8 cellular contexts compared by ENCODE assay signal in the genomic region with DNA sequence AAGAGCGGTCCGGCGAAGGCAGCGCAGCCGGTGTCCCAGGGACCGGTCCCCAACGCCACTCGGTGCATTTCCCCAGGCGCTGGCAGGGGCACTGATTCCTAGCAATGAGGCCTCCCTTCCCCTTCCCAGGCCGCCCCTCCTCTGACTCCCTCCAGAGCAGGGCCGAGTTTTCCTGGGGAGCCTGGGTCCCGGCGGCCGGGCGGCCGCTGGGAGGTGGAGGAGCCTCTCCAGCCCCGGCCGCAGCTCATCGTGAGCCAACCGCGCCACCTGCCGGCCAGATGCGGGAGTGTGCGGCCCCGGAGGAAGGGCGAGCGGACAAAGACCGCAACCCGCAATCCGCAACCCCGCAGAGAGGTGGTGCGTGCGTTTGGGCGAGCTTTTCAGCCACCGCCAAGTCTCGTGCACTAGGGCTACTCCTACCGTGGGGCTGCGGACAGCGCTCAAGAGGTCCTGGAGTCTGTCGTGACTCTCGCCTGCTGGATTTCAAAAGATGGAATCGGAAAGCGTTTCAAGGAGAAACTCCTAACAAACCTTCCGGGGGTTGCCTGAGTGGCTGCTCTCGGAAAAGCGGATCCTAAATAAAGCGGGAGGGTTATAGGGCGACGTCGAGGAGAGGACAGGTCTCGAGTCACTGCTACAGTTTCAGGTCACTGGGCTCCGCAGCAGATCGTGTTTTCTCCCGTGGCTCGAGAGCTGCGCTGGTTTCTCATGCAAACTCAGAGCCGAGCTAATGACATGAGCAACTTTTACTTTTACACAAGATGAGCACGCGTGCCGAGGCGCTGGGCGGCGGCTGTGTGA. TPM values are rescaled to one million over a fixed set of nuclear protein-coding genes. Genes with fewer than 3 reads are reported as not detected.
DNase-seq lines count a peak whose midpoint lies in the region; ATAC-seq, FAIRE-seq and TF ChIP-seq lines count a peak whose summit lies in the region.

No MANE protein-coding gene starts in this region.

- TF ChIP-seq POLR2A in HepG2 (IDR thresholded peaks at IDR 0.05; ENCODE audit: insufficient read depth in 1 of 2, low read depth in 2 of 2, low read length in 2 of 2), result no peak

- H3K4me1 Mint-ChIP-seq in activated CD4-positive, alpha-beta T cell treated with anti-CD3 and anti-CD28 coated beads, Interleukin-2, amount 10 ng/mL, durations not matched to agents 24 days and 14 days, result peaks cover 28% of the 10 kb centered on the region

- peak; percentile 98 for TF ChIP-seq RAD21 in HepG2 (CRISPR knock-in tag; IDR thresholded peaks at IDR 0.05)

- peaks cover 5% of the 10 kb centered on the region for H3K36me3 Mint-ChIP-seq in activated CD4-positive, alpha-beta T cell treated with anti-CD3 and anti-CD28 coated beads, Interleukin-2, amount 10 ng/mL, durations not matched to agents 24 days and 14 days (ENCODE audit: low read depth)

- WGBS in HepG2 (ENCODE audit: low lambda C conversion rate), result 18% methylated on average over 42 of the region's 63 CpGs

- in situ Hi-C loops in HepG2 (cut with HindIII; ENCODE audit: extremely low pct_ligation_motif_present, low pct_unique_long_range_greater_than_20kb), result loop anchor here (5.0 to 25.0 kb wide), 3 partner anchors 886 to 1836 kb away; no protein-coding TSS in a partner anchor

- no peaks in the 10 kb centered on the region for H3K36me3 ChIP-seq in HepG2 (replicated peaks in 1 of 2; ENCODE audit: control insufficient read depth in 1 of 2, insufficient read depth in 2 of 2, low read length in 2 of 2)

- no peaks in the 10 kb centered on the region for H3K9me3 ChIP-seq in HepG2 (ENCODE audit: low read length)

- peak overlapping the region; percentile 4 for H2AFZ ChIP-seq in HepG2 (ENCODE audit: low read length)

- intact Hi-C loops in activated CD4-positive, alpha-beta T cell treated with anti-CD3 and anti-CD28 coated beads, Interleukin-2, amount 10 ng/mL, durations not matched to agents 24 days and 14 days (cut with micrococcal nuclease), result loop anchor here (1.0 to 10.0 kb wide), 6 partner anchors 71 to 1839 kb away; no protein-coding TSS in a partner anchor
- intact Hi-C loops in HepG2 (cut with micrococcal nuclease; ENCODE audit: unreplicated experiment), result loop anchor here (1.0 kb wide), 2 partner anchors 886 to 1837 kb away; no protein-coding TSS in a partner anchor

- H3K4me3 Mint-ChIP-seq in activated CD4-positive, alpha-beta T cell treated with anti-CD3 and anti-CD28 coated beads, Interleukin-2, amount 10 ng/mL, durations not matched to agents 24 days and 14 days, result peak overlapping the region; percentile 86

- peaks cover 4 to 45% of the 10 kb centered on the region in 2 experiments; a peak in 4 of 5 replicates for H3K27me3 ChIP-seq in HepG2 (ENCODE audit: control insufficient read depth in 1 of 2, insufficient read depth in 2 of 2, low read length in 2 of 2)

- ATAC-seq in GM19025 (IDR thresholded peaks at IDR 0.05; ENCODE audit: low read depth, unreplicated experiment) (peak; percentile 44), HG03196 (IDR thresholded peaks at IDR 0.05; ENCODE audit: unreplicated experiment) (peak; percentile 66), HepG2 (peak; percentile 97)

- peak overlapping the region; percentile 29 for H3K27ac Mint-ChIP-seq in activated CD4-positive, alpha-beta T cell treated with anti-CD3 and anti-CD28 coated beads, Interleukin-2, amount 10 ng/mL, durations not matched to agents 24 days and 14 days

- CTCF ChIA-PET in HepG2 (lab: Yijun Ruan, JAX; ENCODE audit: low intra/inter-chr PET ratio, low total read pairs), result interaction anchor here (1.8 to 2.5 kb wide), 2 partner anchors 887 to 1837 kb away, joined by 13 to 33 read pairs; no protein-coding TSS in a partner anchor

- no TSS peak for BruUV-seq in HepG2 (replicated peaks; lab: Mats Ljungman, UMichigan)

- no peak for TF ChIP-seq EP300 in HepG2 (IDR thresholded peaks at IDR 0.05; ENCODE audit: low read depth in 2 of 2, low read length in 2 of 2)
- no peak for TF ChIP-seq EP300 in HepG2 (CRISPR knock-in tag; IDR thresholded peaks at IDR 0.05; ENCODE audit: borderline replicate concordance)

- H4K20me1 ChIP-seq in HepG2 (ENCODE audit: insufficient read depth, low read length), result no peaks in the 10 kb centered on the region

- peak overlapping the region; percentile 87 for H3K4me2 ChIP-seq in HepG2 (ENCODE audit: low read depth, low read length)

- TF ChIP-seq CTCF in HepG2 (CRISPR knock-in tag; IDR thresholded peaks at IDR 0.05), result peak; percentile 100

- no peak overlapping the region for H3K27ac ChIP-seq in HepG2 (ENCODE audit: extremely low read length, insufficient read depth, low read length)

- DNase-seq in AG20443 (ENCODE audit: low spot score), result peak; percentile 92
- DNase-seq in NCI-H446 (lab: John Stamatoyannopoulos, UW), result peak; percentile 27 to 86
- DNase-seq in activated CD4-positive, alpha-beta T cell treated with anti-CD3 and anti-CD28 coated beads, Interleukin-2, amount 10 ng/mL, durations not matched to agents 24 days and 14 days, result peak; percentile 95
- DNase-seq in dedifferentiated amniotic fluid mesenchymal stem cell (ENCODE audit: extremely low spot score), result peak; percentile 78
- peak; percentile 36 for DNase-seq in HepG2 (ENCODE audit: low spot score)
- DNase-seq in stimulated activated CD4-positive, alpha-beta T cell treated with anti-CD3 and anti-CD28 coated beads, Interleukin-2, amount 100 ng/mL, for 48 hours, result peak; percentile 81 to 83

- no peaks in the 10 kb centered on the region for H3K9me3 Mint-ChIP-seq in activated CD4-positive, alpha-beta T cell treated with anti-CD3 and anti-CD28 coated beads, Interleukin-2, amount 10 ng/mL, durations not matched to agents 24 days and 14 days

- POLR2A ChIA-PET in HepG2 (lab: Yijun Ruan, JAX), result no interaction called here

- H3K79me2 ChIP-seq in HepG2 (ENCODE audit: insufficient read depth, low read length), result no peaks in the 10 kb centered on the region

- peaks cover 7% of the 10 kb centered on the region for H3K4me1 ChIP-seq in HepG2 (ENCODE audit: insufficient read depth, low read length)

- peaks cover 62% of the 10 kb centered on the region for H3K27me3 Mint-ChIP-seq in activated CD4-positive, alpha-beta T cell treated with anti-CD3 and anti-CD28 coated beads, Interleukin-2, amount 10 ng/mL, durations not matched to agents 24 days and 14 days

- no peak for FAIRE-seq in HepG2 (lab: Jason Lieb, UNC)

- H3K4me3 ChIP-seq in HepG2 (replicated peaks in 1 of 3; ENCODE audit: insufficient read depth in 1 of 3, low read depth in 2 of 3, low read length in 3 of 3), result peak overlapping the region; percentile 2 to 68 (median 37); a peak in 3 of 6 replicates

- 0 out of 2 replicates have a peak overlapping the region, but pooled peaks have one; percentile 23 for H3K9ac ChIP-seq in HepG2 (ENCODE audit: insufficient read depth, low read depth, low read length)

TF ChIP-seq in HepG2, 621 proteins besides CTCF, POLR2A, EP300 and RAD21 (continues in another document):
- TF ChIP-seq, protein P1, sequence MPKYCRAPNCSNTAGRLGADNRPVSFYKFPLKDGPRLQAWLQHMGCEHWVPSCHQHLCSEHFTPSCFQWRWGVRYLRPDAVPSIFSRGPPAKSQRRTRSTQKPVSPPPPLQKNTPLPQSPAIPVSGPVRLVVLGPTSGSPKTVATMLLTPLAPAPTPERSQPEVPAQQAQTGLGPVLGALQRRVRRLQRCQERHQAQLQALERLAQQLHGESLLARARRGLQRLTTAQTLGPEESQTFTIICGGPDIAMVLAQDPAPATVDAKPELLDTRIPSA (CRISPR knock-in tag; IDR thresholded peaks at IDR 0.05; ENCODE audit: borderline replicate concordance), result 0 out of 2 replicates have a peak, but pooled peaks have one; percentile 40
- TF ChIP-seq PHF20 (CRISPR knock-in tag; IDR thresholded peaks at IDR 0.05), result no peak
- no peak for TF ChIP-seq RFXAP (CRISPR knock-in tag; IDR thresholded peaks at IDR 0.05; ENCODE audit: borderline replicate concordance)
- TF ChIP-seq ZNF207 (IDR thresholded peaks at IDR 0.05; ENCODE audit: borderline replicate concordance), result no peak
- 0 out of 2 replicates have a peak, but pooled peaks have one; percentile 24 for TF ChIP-seq SPEN (CRISPR knock-in tag; IDR thresholded peaks at IDR 0.05; ENCODE audit: low read depth)

RNA-seq across cellular contexts. Expression of gene EPHA4, which starts 1.5 kb away (rescaled TPM):
- total RNA-seq in activated CD4-positive, alpha-beta T cell treated with anti-CD3 and anti-CD28 coated beads, Interleukin-2, amount 10 ng/mL, durations not matched to agents 24 days and 14 days, result 0.31 and 0.63 TPM in 2 replicates
- total RNA-seq in HepG2 (2016; rRNA removed; fragmentation: Illumina TruSeq; extraction: Trizol), result not detected in 2 replicates
- total RNA-seq in HepG2 (2016; cell fraction: cytosol; rRNA removed; fragmentation: Illumina TruSeq; extraction: Trizol; ENCODE audit: low read depth), result not detected in 2 replicates
- total RNA-seq in HepG2 (2016; cell fraction: insoluble cytoplasmic fraction; rRNA removed; fragmentation: Illumina TruSeq; extraction: Trizol), result not detected in 2 replicates
- total RNA-seq in HepG2 (2016; cell fraction: membrane; rRNA removed; fragmentation: Illumina TruSeq; extraction: Trizol), result not detected in 2 replicates
- not detected in 2 replicates for total RNA-seq in HepG2 (2016; cell fraction: nucleus; rRNA removed; fragmentation: Illumina TruSeq; extraction: Trizol)
- polyA plus RNA-seq in HepG2 (2011; rRNA removed), result not detected in 2 replicates
- not detected in 2 replicates for polyA plus RNA-seq in HepG2 (2011; cell fraction: cytosol; rRNA removed)
- not detected in 2 replicates for polyA plus RNA-seq in HepG2 (2011; cell fraction: nucleus; rRNA removed)
- not detected in 2 replicates for polyA plus RNA-seq in HepG2 (2012)
- polyA plus RNA-seq in HepG2 (2016; cell fraction: cytosol; fragmentation: Illumina TruSeq; extraction: Trizol; ENCODE audit: low read depth), result not detected in 2 replicates
- polyA plus RNA-seq in HepG2 (2016; cell fraction: insoluble cytoplasmic fraction; fragmentation: Illumina TruSeq; extraction: Trizol; ENCODE audit: low read depth), result not detected in 2 replicates
- not detected in 2 replicates for polyA plus RNA-seq in HepG2 (2016; cell fraction: membrane; fragmentation: Illumina TruSeq; extraction: Trizol; ENCODE audit: low read depth)
- polyA plus RNA-seq in HepG2 (2016; cell fraction: nucleus; fragmentation: Illumina TruSeq; extraction: Trizol; ENCODE audit: insufficient read depth, low read depth), result not detected in 2 replicates
- polyA minus RNA-seq in HepG2 (2011; rRNA and poly(A)+ RNA removed; ENCODE audit: low replicate concordance), result not detected in 2 replicates
- polyA minus RNA-seq in HepG2 (2011; cell fraction: cytosol; rRNA and poly(A)+ RNA removed), result not detected in 2 replicates
- not detected in 2 replicates for polyA minus RNA-seq in HepG2 (2011; cell fraction: nucleus; rRNA and poly(A)+ RNA removed)

Comparison
In these comparisons a context has a peak if more than half of its experiments do, and no peak if none do; other contexts are left out.
1. DNase-seq: peak in every context shown above with its lines; median percentile 95 in activated CD4-positive, alpha-beta T cell treated with anti-CD3 and anti-CD28 coated beads, Interleukin-2, amount 10 ng/mL, durations not matched to agents 24 days and 14 days; 92 in AG20443; 82 in stimulated activated CD4-positive, alpha-beta T cell treated with anti-CD3 and anti-CD28 coated beads, Interleukin-2, amount 100 ng/mL, for 48 hours; 78 in dedifferentiated amniotic fluid mesenchymal stem cell; 56 in NCI-H446; 36 in HepG2.
2. ATAC-seq: peak in every context shown above with its lines; median percentile 97 in HepG2; 66 in HG03196; 44 in GM19025.